In the genomic region with DNA sequence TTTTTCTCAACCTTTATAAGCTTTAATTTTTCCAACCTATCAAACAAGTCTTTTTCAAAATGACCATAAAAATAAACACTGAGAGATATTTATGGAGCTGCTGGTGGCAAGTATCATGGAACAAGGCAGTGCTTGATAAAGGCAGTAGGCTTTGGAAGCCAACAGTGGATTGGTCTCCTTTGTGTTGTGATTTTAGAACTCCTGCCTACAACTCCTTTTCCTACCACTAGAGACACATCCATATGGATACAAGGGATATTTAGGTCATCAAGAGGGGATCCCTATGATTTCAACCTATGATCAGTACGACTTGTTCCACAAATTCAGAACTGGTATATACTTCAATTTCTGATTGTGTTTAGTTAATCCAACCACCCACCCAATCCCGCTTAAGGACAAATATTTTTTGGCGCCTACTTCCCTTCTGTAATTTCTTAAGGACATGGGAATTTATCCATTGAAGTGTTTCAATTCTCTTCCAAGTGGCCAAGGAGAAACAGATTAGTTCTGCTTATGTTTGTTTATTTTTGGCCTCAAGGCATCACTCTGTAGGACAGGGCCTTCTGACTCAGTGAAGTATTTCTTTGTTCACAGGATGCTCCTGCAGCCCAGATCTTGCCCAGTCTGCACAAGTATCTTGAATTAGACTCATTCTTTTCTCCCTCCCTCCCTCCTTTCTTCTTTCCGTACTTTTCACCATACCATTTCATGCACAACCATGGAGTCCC, we compare ENCODE assay signal across 22 cellular contexts.
DNase-seq lines count a peak whose midpoint lies in the region; ATAC-seq, FAIRE-seq and TF ChIP-seq lines count a peak whose summit lies in the region.
"Had no signal": no experiment of that assay in that cellular context is flagged by ENCODE, and none has a peak within 500 bp of the region (broad histone marks: within the 10 kb centered on the region; RNA-seq: fewer than 3 reads in every experiment).

No MANE protein-coding gene starts in this region.

- H3K4me3 ChIP-seq in HepG2 (replicated peaks in 1 of 3; ENCODE audit: insufficient read depth in 1 of 3, low read depth in 2 of 3, low read length in 3 of 3): no peak overlapping the region
- no peak overlapping the region for H3K4me3 ChIP-seq in right lobe of liver
- no peak overlapping the region for H3K4me3 ChIP-seq in brain microvascular endothelial cell (ENCODE audit: low read depth, low read length)
- H3K4me3 ChIP-seq in dorsolateral prefrontal cortex: no peak overlapping the region
- H3K4me3 ChIP-seq: transverse colon had no signal

- 64% methylated on average over 4 of the region's 4 CpGs for WGBS in HepG2 (ENCODE audit: low lambda C conversion rate)
- WGBS in right lobe of liver (ENCODE audit: insufficient coverage, low coverage, low lambda C conversion rate, missing lambda C conversion rate): 61% methylated on average over 4 of the region's 4 CpGs

- ATAC-seq in HepG2 (peak; percentile 65; the same call in 2 of the 3 replicates), right lobe of liver (no peak), GM18867 (IDR thresholded peaks at IDR 0.05; ENCODE audit: unreplicated experiment) (no peak), GM18502 (IDR thresholded peaks at IDR 0.05; ENCODE audit: poor library complexity, unreplicated experiment) (no peak)
- ATAC-seq: left colon had no signal

- no peak for TF ChIP-seq RAD21 in HepG2 (CRISPR knock-in tag; IDR thresholded peaks at IDR 0.05)

- DNase-seq in HepG2 (ENCODE audit: low spot score) (no peak), right lobe of liver (no peak), brain microvascular endothelial cell (peak; percentile 21), iris pigment epithelial cell (ENCODE audit: low read depth) (peak; percentile 71), dorsolateral prefrontal cortex (no peak), NCI-H748 treated with DMSO at 0.1 percent for 48 hours (lab: John Stamatoyannopoulos, UW) (no peak)
- DNase-seq: activated CD4-positive, CD25-positive, alpha-beta regulatory T cell; activated CD8-positive, alpha-beta memory T cell treated with anti-CD3 and anti-CD28 coated beads for 24 hours; cerebellar nuclear complex; GOT3; left colon; NCI-H2029; NCI-H510A treated with DMSO at 0.1 percent for 48 hours; retina; SIG-M5; stimulated activated naive CD4-positive, alpha-beta T cell treated with Interleukin-2 at 50 U/mL for 16 hours; transverse colon had no signal

- no peaks in the 10 kb centered on the region; a peak in 1 of 5 replicates for H3K27me3 ChIP-seq in HepG2 (ENCODE audit: control insufficient read depth in 1 of 2, insufficient read depth in 2 of 2, low read length in 2 of 2)
- no peaks in the 10 kb centered on the region for H3K27me3 ChIP-seq in right lobe of liver
- H3K27me3 ChIP-seq in brain microvascular endothelial cell (replicated peaks): no peaks in the 10 kb centered on the region
- H3K27me3 ChIP-seq in dorsolateral prefrontal cortex: peaks cover 0 to 7% (median 0%) of the 10 kb centered on the region in 45 donors

- no TSS peak for BruUV-seq in HepG2 (replicated peaks; lab: Mats Ljungman, UMichigan)

- no peaks in the 10 kb centered on the region for H3K9me3 ChIP-seq in HepG2 (ENCODE audit: low read length)
- no peaks in the 10 kb centered on the region for H3K9me3 ChIP-seq in right lobe of liver
- H3K9me3 ChIP-seq: transverse colon had no signal

- TF ChIP-seq EP300 in HepG2 (IDR thresholded peaks at IDR 0.05; ENCODE audit: low read depth in 2 of 2, low read length in 2 of 2) (no peak), HepG2 (CRISPR knock-in tag; IDR thresholded peaks at IDR 0.05; ENCODE audit: borderline replicate concordance) (no peak)

- H3K27ac ChIP-seq in HepG2 (ENCODE audit: extremely low read length, insufficient read depth, low read length) (no peak overlapping the region), right lobe of liver (no peak overlapping the region), brain microvascular endothelial cell (no peak overlapping the region), dorsolateral prefrontal cortex (no peak overlapping the region)
- H3K27ac ChIP-seq: HL-60, transverse colon had no signal

- peaks cover 6% of the 10 kb centered on the region for H3K4me1 ChIP-seq in HepG2 (ENCODE audit: insufficient read depth, low read length)
- no peaks in the 10 kb centered on the region for H3K4me1 ChIP-seq in right lobe of liver
- H3K4me1 ChIP-seq: transverse colon had no signal

- H3K4me2 ChIP-seq in HepG2 (ENCODE audit: low read depth, low read length): no peak overlapping the region

- no peaks in the 10 kb centered on the region for H4K20me1 ChIP-seq in HepG2 (ENCODE audit: insufficient read depth, low read length)

- TF ChIP-seq CTCF in HepG2 (CRISPR knock-in tag; IDR thresholded peaks at IDR 0.05): no peak
- no peak for TF ChIP-seq CTCF in right lobe of liver (IDR thresholded peaks at IDR 0.05)
- peak; percentile 14 for TF ChIP-seq CTCF in brain microvascular endothelial cell (IDR thresholded peaks at IDR 0.05; ENCODE audit: low read depth, low read length, missing control alignments)
- TF ChIP-seq CTCF in dorsolateral prefrontal cortex (IDR thresholded peaks at IDR 0.05 in 54 of 56, conservative IDR thresholded peaks at IDR 0.05 in 2 of 56; ENCODE audit: low read depth in 1 of 56, partially characterized antibody in 56 of 56): peak in 1 of 56 donors; percentile 8

- intact Hi-C loops in HepG2 (cut with micrococcal nuclease; ENCODE audit: unreplicated experiment) (no loop called here), right lobe of liver (cut with DNase I) (no loop called here), dorsolateral prefrontal cortex (cut with DNase I) (no loop called here)

- H2AFZ ChIP-seq in HepG2 (ENCODE audit: low read length): no peak overlapping the region

- FAIRE-seq in HepG2 (lab: Jason Lieb, UNC): no peak
- FAIRE-seq: frontal cortex, GM18507 had no signal

- in situ Hi-C loops in HepG2 (cut with HindIII; ENCODE audit: extremely low pct_ligation_motif_present, low pct_unique_long_range_greater_than_20kb) (no loop called here), brain microvascular endothelial cell (cut with HindIII; ENCODE audit: low pct_ligation_motif_present, low sequenced_read_pairs) (no loop called here)

- no peaks in the 10 kb centered on the region for H3K79me2 ChIP-seq in HepG2 (ENCODE audit: insufficient read depth, low read length)

- CTCF ChIA-PET in HepG2 (lab: Yijun Ruan, JAX; ENCODE audit: low intra/inter-chr PET ratio, low total read pairs): no interaction called here

- POLR2A ChIA-PET in HepG2 (lab: Yijun Ruan, JAX): no interaction called here

- H3K36me3 ChIP-seq in HepG2 (replicated peaks in 1 of 2; ENCODE audit: control insufficient read depth in 1 of 2, insufficient read depth in 2 of 2, low read length in 2 of 2) (no peaks in the 10 kb centered on the region), right lobe of liver (no peaks in the 10 kb centered on the region), brain microvascular endothelial cell (replicated peaks) (no peaks in the 10 kb centered on the region)
- H3K36me3 ChIP-seq: transverse colon had no signal

- TF ChIP-seq POLR2A in HepG2 (IDR thresholded peaks at IDR 0.05; ENCODE audit: insufficient read depth in 1 of 2, low read depth in 2 of 2, low read length in 2 of 2) (no peak), right lobe of liver (IDR thresholded peaks at IDR 0.05) (no peak)

- H3K9ac ChIP-seq in HepG2 (ENCODE audit: insufficient read depth, low read depth, low read length): no peak overlapping the region

TF ChIP-seq in HepG2, 621 proteins besides CTCF, POLR2A, EP300 and RAD21 (continues in another document):
- no peak for TF ChIP-seq JUND (CRISPR knock-in tag; IDR thresholded peaks at IDR 0.05)
- TF ChIP-seq ZNF660 (CRISPR knock-in tag; IDR thresholded peaks at IDR 0.05; ENCODE audit: borderline replicate concordance, low read depth): no peak
- TF ChIP-seq ZNF589 (CRISPR knock-in tag; conservative IDR thresholded peaks at IDR 0.05): no peak
- TF ChIP-seq ZNF569 (CRISPR knock-in tag; IDR thresholded peaks at IDR 0.05; ENCODE audit: borderline replicate concordance): no peak
- no peak for TF ChIP-seq ZBTB42 (CRISPR knock-in tag; IDR thresholded peaks at IDR 0.05)
- no peak for TF ChIP-seq HDAC6 (IDR thresholded peaks at IDR 0.05; ENCODE audit: low read depth, low read length)
- TF ChIP-seq, protein P1, sequence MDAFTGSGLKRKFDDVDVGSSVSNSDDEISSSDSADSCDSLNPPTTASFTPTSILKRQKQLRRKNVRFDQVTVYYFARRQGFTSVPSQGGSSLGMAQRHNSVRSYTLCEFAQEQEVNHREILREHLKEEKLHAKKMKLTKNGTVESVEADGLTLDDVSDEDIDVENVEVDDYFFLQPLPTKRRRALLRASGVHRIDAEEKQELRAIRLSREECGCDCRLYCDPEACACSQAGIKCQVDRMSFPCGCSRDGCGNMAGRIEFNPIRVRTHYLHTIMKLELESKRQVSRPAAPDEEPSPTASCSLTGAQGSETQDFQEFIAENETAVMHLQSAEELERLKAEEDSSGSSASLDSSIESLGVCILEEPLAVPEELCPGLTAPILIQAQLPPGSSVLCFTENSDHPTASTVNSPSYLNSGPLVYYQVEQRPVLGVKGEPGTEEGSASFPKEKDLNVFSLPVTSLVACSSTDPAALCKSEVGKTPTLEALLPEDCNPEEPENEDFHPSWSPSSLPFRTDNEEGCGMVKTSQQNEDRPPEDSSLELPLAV (CRISPR knock-in tag; conservative IDR thresholded peaks at IDR 0.05; ENCODE audit: low read depth): no peak
- no peak for TF ChIP-seq MED8 (CRISPR knock-in tag; IDR thresholded peaks at IDR 0.05; ENCODE audit: insufficient replicate concordance)
- TF ChIP-seq EED (CRISPR knock-in tag; IDR thresholded peaks at IDR 0.05): no peak
- TF ChIP-seq HOXA3 (CRISPR knock-in tag; IDR thresholded peaks at IDR 0.05): no peak
- no peak for TF ChIP-seq HMG20A (CRISPR knock-in tag; IDR thresholded peaks at IDR 0.05; ENCODE audit: borderline replicate concordance)
- no peak for TF ChIP-seq FOXK1 (CRISPR knock-in tag; IDR thresholded peaks at IDR 0.05; ENCODE audit: borderline replicate concordance, low read depth)
- TF ChIP-seq, protein P2, sequence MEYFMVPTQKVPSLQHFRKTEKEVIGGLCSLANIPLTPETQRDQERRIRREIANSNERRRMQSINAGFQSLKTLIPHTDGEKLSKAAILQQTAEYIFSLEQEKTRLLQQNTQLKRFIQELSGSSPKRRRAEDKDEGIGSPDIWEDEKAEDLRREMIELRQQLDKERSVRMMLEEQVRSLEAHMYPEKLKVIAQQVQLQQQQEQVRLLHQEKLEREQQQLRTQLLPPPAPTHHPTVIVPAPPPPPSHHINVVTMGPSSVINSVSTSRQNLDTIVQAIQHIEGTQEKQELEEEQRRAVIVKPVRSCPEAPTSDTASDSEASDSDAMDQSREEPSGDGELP (IDR thresholded peaks at IDR 0.05; ENCODE audit: borderline replicate concordance, low read depth): no peak
- TF ChIP-seq ZNF484 (CRISPR knock-in tag; IDR thresholded peaks at IDR 0.05; ENCODE audit: borderline replicate concordance, low read depth): no peak

Comparison
In these comparisons a context has a peak if more than half of its experiments do, and no peak if none do; other contexts are left out.
1. DNase-seq: peak in brain microvascular endothelial cell (single experiment) and iris pigment epithelial cell (single experiment); none in HepG2 (single experiment), right lobe of liver (0 of 3), dorsolateral prefrontal cortex (0 of 10) and NCI-H748 treated with DMSO at 0.1 percent for 48 hours (single experiment).